Comparison of ENCODE assay signal across 8 cellular contexts in genomic region chr12:80702889-80703605, GRCh38. TPM values are rescaled to one million over a fixed set of nuclear protein-coding genes. Genes with fewer than 3 reads are reported as not detected.
DNase-seq lines count a peak whose midpoint lies in the region; ATAC-seq lines count a peak whose summit lies in the region.

No MANE protein-coding gene starts in this region.

- H3K9me3 ChIP-seq in neuron (ENCODE audit: low read length): no peaks in the 10 kb centered on the region

- H3K27me3 ChIP-seq in neuron (ENCODE audit: insufficient read depth, low read length): no peaks in the 10 kb centered on the region

- intact Hi-C loops in Right ventricle myocardium inferior (cut with DNase I) (no loop called here), cardiac septum (cut with DNase I) (no loop called here)

- no peaks in the 10 kb centered on the region for H3K36me3 ChIP-seq in neuron (ENCODE audit: insufficient read depth, low read length)

- peak overlapping the region; percentile 23 for H2AFZ ChIP-seq in neuron (ENCODE audit: low read depth, low read length)

- H3K4me3 ChIP-seq in neuron (ENCODE audit: low read length): no peak overlapping the region

- ATAC-seq in Right ventricle myocardium inferior (peak; percentile 69), HG03432 (IDR thresholded peaks at IDR 0.05; ENCODE audit: unreplicated experiment) (peak; percentile 89)
- ATAC-seq in stimulated activated naive CD8-positive, alpha-beta T cell treated with anti-CD3 and anti-CD28 coated beads, Interleukin-15, Interleukin-2, amounts not matched to agents 100 U/mL and 50 U/mL, for 24 hours: no peak

- DNase-seq in Right ventricle myocardium inferior (ENCODE audit: missing footprints) (no peak), cardiac septum (ENCODE audit: low spot score) (no peak), amniotic epithelial cell (ENCODE audit: low read depth) (peak; percentile 84), iPS-NIHi7 (ENCODE audit: extremely low spot score) (no peak)
- no peak for DNase-seq in stimulated activated naive CD8-positive, alpha-beta T cell treated with anti-CD3 and anti-CD28 coated beads, Interleukin-15, Interleukin-2, amounts not matched to agents 100 U/mL and 50 U/mL, for 24 hours
- no peak for DNase-seq in activated effector memory CD4-positive, alpha-beta T cell treated with Interleukin-2 at 50 U/mL for 16 hours

- H3K4me1 ChIP-seq in neuron (ENCODE audit: insufficient read depth, low read length): peaks cover 2% of the 10 kb centered on the region

RNA-seq across cellular contexts. Expression of gene MYF6, which starts 4.4 kb away (rescaled TPM):
- total RNA-seq in Right ventricle myocardium inferior: not detected
- total RNA-seq in cardiac septum: 1.1 TPM

RNA-seq across cellular contexts. Expression of gene MYF5, which starts 13.7 kb away (rescaled TPM):
- not detected for total RNA-seq in Right ventricle myocardium inferior
- total RNA-seq in cardiac septum: not detected
